ENCODE assay signal across 9 cellular contexts in the genomic region with DNA sequence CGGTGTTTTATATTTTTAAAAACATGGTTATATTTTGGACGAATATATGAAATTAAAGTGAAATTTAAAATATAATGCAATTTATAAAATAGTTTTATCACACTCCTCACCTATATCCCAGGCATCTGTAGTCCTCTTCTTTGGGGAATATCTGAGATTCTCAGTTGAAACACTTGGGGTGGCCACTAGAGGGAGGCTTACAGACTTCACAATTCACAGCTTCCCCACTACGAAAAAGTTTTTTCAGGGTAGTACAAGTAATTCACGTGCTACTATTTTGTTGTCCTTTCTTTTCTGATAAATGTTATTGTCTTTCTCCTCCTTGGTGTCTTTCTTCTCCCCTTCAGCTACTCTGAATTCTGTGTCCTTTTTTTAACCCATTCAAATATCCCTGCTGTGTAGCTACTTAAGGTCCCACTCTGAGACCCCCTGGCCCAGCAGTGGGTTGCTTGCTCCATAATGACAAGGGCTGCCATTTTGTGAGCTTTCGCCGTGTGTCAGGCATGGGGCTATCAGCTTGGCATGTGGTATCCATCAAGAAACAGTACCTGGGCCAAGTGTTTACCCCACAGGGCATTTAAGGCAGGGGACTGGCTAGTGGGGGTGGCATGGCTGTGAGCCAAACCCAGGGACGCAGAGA. TPM values are rescaled to one million over a fixed set of nuclear protein-coding genes. Genes with fewer than 3 reads are reported as not detected.
DNase-seq lines count a peak whose midpoint lies in the region; ATAC-seq and TF ChIP-seq lines count a peak whose summit lies in the region.
"Had no signal": no experiment of that assay in that cellular context is flagged by ENCODE, and none has a peak within 500 bp of the region (broad histone marks: within the 10 kb centered on the region; RNA-seq: fewer than 3 reads in every experiment).

No MANE protein-coding gene starts in this region.

- H3K27ac Mint-ChIP-seq in glutamatergic neuron (ENCODE audit: unreplicated experiment) (no peak overlapping the region), T-helper 17 cell (no peak overlapping the region)
- H3K27ac Mint-ChIP-seq: memory B cell had no signal

- H3K27me3 Mint-ChIP-seq in glutamatergic neuron (ENCODE audit: unreplicated experiment): peaks cover 5% of the 10 kb centered on the region
- H3K27me3 Mint-ChIP-seq in T-helper 17 cell: peaks cover 55% of the 10 kb centered on the region

- ATAC-seq in T-helper 17 cell (no peak), GM18909 (IDR thresholded peaks at IDR 0.05; ENCODE audit: poor library complexity, unreplicated experiment) (no peak), HG03045 (IDR thresholded peaks at IDR 0.05; ENCODE audit: unreplicated experiment) (no peak)

- peak; percentile 39 for DNase-seq in RPMI8226
- DNase-seq in glutamatergic neuron: peak; percentile 17
- DNase-seq in T-helper 17 cell: no peak
- DNase-seq in NCI-H2029 (lab: John Stamatoyannopoulos, UW): no peak

- no peaks in the 10 kb centered on the region for H3K9me3 Mint-ChIP-seq in glutamatergic neuron (ENCODE audit: unreplicated experiment)
- H3K9me3 Mint-ChIP-seq: memory B cell had no signal

- TF ChIP-seq CTCF in 22Rv1 (IDR thresholded peaks at IDR 0.05): peak; percentile 61
- peak; percentile 67 for TF ChIP-seq CTCF in GM12872 (IDR thresholded peaks at IDR 0.05; ENCODE audit: insufficient read depth, low read depth, low read length)
- peak; percentile 83 for TF ChIP-seq CTCF in glutamatergic neuron (IDR thresholded peaks at IDR 0.05; ENCODE audit: partially characterized antibody, unreplicated experiment)

- no peak overlapping the region for H3K27ac ChIP-seq in 22Rv1

- H3K4me1 Mint-ChIP-seq in glutamatergic neuron (ENCODE audit: low read depth, unreplicated experiment) (no peaks in the 10 kb centered on the region), T-helper 17 cell (no peaks in the 10 kb centered on the region)

- no peaks in the 10 kb centered on the region for H3K36me3 Mint-ChIP-seq in glutamatergic neuron (ENCODE audit: unreplicated experiment)
- H3K36me3 Mint-ChIP-seq in T-helper 17 cell (ENCODE audit: low read depth): no peaks in the 10 kb centered on the region
- H3K36me3 Mint-ChIP-seq: memory B cell had no signal

- H3K9me3 ChIP-seq in T-helper 17 cell (ENCODE audit: control insufficient read depth, low read length, poor library complexity, severe bottlenecking): no peaks in the 10 kb centered on the region

- H3K4me3 Mint-ChIP-seq in glutamatergic neuron (ENCODE audit: unreplicated experiment): no peak overlapping the region
- H3K4me3 Mint-ChIP-seq in T-helper 17 cell: no peak overlapping the region
- H3K4me3 Mint-ChIP-seq: memory B cell had no signal

RNA-seq across cellular contexts. Expression of gene PHACTR3, which starts 43.6 kb away (rescaled TPM):
- total RNA-seq in glutamatergic neuron (ENCODE audit: unreplicated experiment) (37.0 TPM), T-helper 17 cell (under 1 TPM in 1 of 2 donors, not detected in 1; 0.52 TPM)

Comparison
In these comparisons a context has a peak if more than half of its experiments do, and no peak if none do; other contexts are left out.
1. DNase-seq: peak in RPMI8226 (single experiment) and glutamatergic neuron (single experiment); none in T-helper 17 cell (0 of 3) and NCI-H2029 (single experiment).
2. RNA of gene PHACTR3, which starts 43.6 kb away (total RNA-seq): 37.0 TPM in glutamatergic neuron (single experiment); 0.52 TPM in T-helper 17 cell; every median in the first group is over 10 times any median in the second.
3. Peak in every context shown above with its lines, with median percentiles within 50 percentile points of each other: CTCF ChIP-seq.